Comparison of ENCODE assay signal across 12 cellular contexts in genomic region chr11:76674517-76675400, GRCh38. TPM values are rescaled to one million over a fixed set of nuclear protein-coding genes. Genes with fewer than 3 reads are reported as not detected.
A peak's percentile ranks its signal among the peaks of the same experiment; 100 is the strongest.
DNase-seq lines count a peak whose midpoint lies in the region; ATAC-seq and TF ChIP-seq lines count a peak whose summit lies in the region.
"Had no signal": no experiment of that assay in that cellular context is flagged by ENCODE, and none has a peak within 500 bp of the region (broad histone marks: within the 10 kb centered on the region; RNA-seq: fewer than 3 reads in every experiment).

No MANE protein-coding gene starts in this region.

- TF ChIP-seq POLR2A in Peyer's patch (IDR thresholded peaks at IDR 0.05) (no peak), breast epithelium (IDR thresholded peaks at IDR 0.05) (no peak)

- H3K27ac ChIP-seq in Peyer's patch: no peak overlapping the region
- H3K27ac ChIP-seq in osteoblast (ENCODE audit: low read depth, low read length): no peak overlapping the region
- no peak overlapping the region for H3K27ac ChIP-seq in RWPE1
- no peak overlapping the region for H3K27ac ChIP-seq in breast epithelium

- H3K4me1 ChIP-seq in Peyer's patch: peaks cover 0 to 37% (median 30%) of the 10 kb centered on the region in 4 donors
- peaks cover under 1% of the 10 kb centered on the region for H3K4me1 ChIP-seq in osteoblast (ENCODE audit: insufficient read depth, low read length)
- H3K4me1 ChIP-seq in breast epithelium: no peaks in the 10 kb centered on the region

- CTCF ChIA-PET in RWPE1 (lab: Yijun Ruan, JAX): no interaction called here

- H3K36me3 ChIP-seq in Peyer's patch (no peaks in the 10 kb centered on the region), osteoblast (ENCODE audit: insufficient read depth, low read length) (no peaks in the 10 kb centered on the region), breast epithelium (no peaks in the 10 kb centered on the region)

- intact Hi-C loops in breast epithelium (cut with DNase I; ENCODE audit: low total_unique reads): no loop called here

- no peaks in the 10 kb centered on the region for H4K20me1 ChIP-seq in osteoblast (ENCODE audit: insufficient read depth, low read length)

- H3K4me3 ChIP-seq in HFF-Myc (replicated peaks; ENCODE audit: low read depth, low read length) (no peak overlapping the region), Peyer's patch (no peak overlapping the region), osteoblast (ENCODE audit: insufficient read depth, low read length) (no peak overlapping the region), breast epithelium (no peak overlapping the region)

- H3K27me3 ChIP-seq in Peyer's patch (no peaks in the 10 kb centered on the region), osteoblast (ENCODE audit: insufficient read depth, low read length) (no peaks in the 10 kb centered on the region), breast epithelium (peaks cover 0 to 7% of the 10 kb centered on the region in 2 donors)

- no peak overlapping the region for H3K4me2 ChIP-seq in osteoblast (ENCODE audit: insufficient read depth, low read length)

- ATAC-seq in GM18511 (IDR thresholded peaks at IDR 0.05; ENCODE audit: unreplicated experiment) (peak; percentile 51), GM21515 (IDR thresholded peaks at IDR 0.05; ENCODE audit: unreplicated experiment) (no peak)
- ATAC-seq: natural killer cell treated with Interleukin-12 subunit alpha and Interleukin-12 subunit beta and Interleukin-15 and Interleukin-18, amount 100 ng/mL, for 72 hours had no signal

- TF ChIP-seq CTCF in HFF-Myc (IDR thresholded peaks at IDR 0.05; ENCODE audit: low read depth, low read length, missing control alignments): peak; percentile 10
- TF ChIP-seq CTCF in Peyer's patch (IDR thresholded peaks at IDR 0.05): no peak
- no peak for TF ChIP-seq CTCF in osteoblast (IDR thresholded peaks at IDR 0.05; ENCODE audit: extremely low read depth, low read depth, low read length)
- TF ChIP-seq CTCF in RWPE1 (conservative IDR thresholded peaks at IDR 0.05; ENCODE audit: low read depth): no peak
- no peak for TF ChIP-seq CTCF in breast epithelium (IDR thresholded peaks at IDR 0.05)

- DNase-seq in HFF-Myc (ENCODE audit: extremely low read depth, low read depth): no peak
- DNase-seq in Peyer's patch: peak in 2 of 3 donors; percentile 65 to 72
- DNase-seq in osteoblast (ENCODE audit: insufficient read length, low spot score, missing footprints): peak; percentile 32
- no peak for DNase-seq in RWPE1 (ENCODE audit: low spot score)
- DNase-seq in breast epithelium (ENCODE audit: low spot score in 2 of 2): no peak
- DNase-seq in NCI-H1417 treated with DMSO at 0.1 percent for 48 hours (lab: John Stamatoyannopoulos, UW): no peak
- DNase-seq: cerebellar nuclear complex, hippocampal formation, NCI-H1092 treated with DMSO at 0.1 percent for 48 hours had no signal

- H2AFZ ChIP-seq in osteoblast (ENCODE audit: low read length): no peak overlapping the region

- POLR2A ChIA-PET in RWPE1 (lab: Yijun Ruan, JAX; ENCODE audit: low non-redundant PET): no interaction called here

- H3K79me2 ChIP-seq in osteoblast (ENCODE audit: insufficient read depth, low read length): no peaks in the 10 kb centered on the region

- no peaks in the 10 kb centered on the region for H3K9me3 ChIP-seq in Peyer's patch
- H3K9me3 ChIP-seq in osteoblast (ENCODE audit: low read depth, low read length): no peaks in the 10 kb centered on the region
- no peaks in the 10 kb centered on the region for H3K9me3 ChIP-seq in breast epithelium

RNA-seq across cellular contexts. Expression of gene LRRC32, which starts 4.2 kb away (rescaled TPM):
- 10 to 100 TPM in 3 of 4 donors, 1 to 10 TPM in 1; 4.0 to 36.7 (median 23.0) TPM for total RNA-seq in Peyer's patch
- 37.6 and 41.3 TPM in 2 replicates for total RNA-seq in osteoblast
- total RNA-seq in breast epithelium: 10 to 100 TPM in 2 of 3 donors, 1 to 10 TPM in 1; 7.5 to 56.0 (median 42.6) TPM

Comparison
In these comparisons a context has a peak if more than half of its experiments do, and no peak if none do; other contexts are left out.
1. DNase-seq: peak in Peyer's patch (2 of 3) and osteoblast (single experiment); none in HFF-Myc (single experiment), RWPE1 (single experiment), breast epithelium (0 of 2) and NCI-H1417 treated with DMSO at 0.1 percent for 48 hours (single experiment).